ENCODE assay signal across 13 cellular contexts in genomic region chr3:123019591-123019990, GRCh38.
A peak's percentile ranks its signal among the peaks of the same experiment; 100 is the strongest.
DNase-seq lines count a peak whose midpoint lies in the region; ATAC-seq lines count a peak whose summit lies in the region.
"Had no signal": no experiment of that assay in that cellular context is flagged by ENCODE, and none has a peak within 500 bp of the region (broad histone marks: within the 10 kb centered on the region; RNA-seq: fewer than 3 reads in every experiment).

No MANE protein-coding gene starts in this region.

- no peak for ATAC-seq in GM21619 (IDR thresholded peaks at IDR 0.05; ENCODE audit: unreplicated experiment)
- ATAC-seq: A549; CD8-positive, alpha-beta T cell; GM12878 had no signal

- peak; percentile 17 for DNase-seq in activated effector memory CD4-positive, alpha-beta T cell treated with anti-CD3 and anti-CD28 coated beads, Interleukin-2, amount 50 U/mL, for 16 hours
- no peak for DNase-seq in activated effector memory CD4-positive, alpha-beta T cell treated with Interleukin-2 at 50 U/mL for 16 hours
- peak; percentile 73 for DNase-seq in left kidney (ENCODE audit: low read depth, low spot score)
- DNase-seq in GM03348 (ENCODE audit: low spot score) = no peak
- DNase-seq: AML-193; Caco-2; Calu3; CD4-positive, alpha-beta T cell; CD8-positive, alpha-beta T cell; GF-D8 had no signal

Comparison
In these comparisons a context has a peak if more than half of its experiments do, and no peak if none do; other contexts are left out.
1. DNase-seq: peak in activated effector memory CD4-positive, alpha-beta T cell treated with anti-CD3 and anti-CD28 coated beads, Interleukin-2, amount 50 U/mL, for 16 hours (single experiment) and left kidney (single experiment); none in activated effector memory CD4-positive, alpha-beta T cell treated with Interleukin-2 at 50 U/mL for 16 hours (single experiment) and GM03348 (single experiment).